In the genomic region with DNA sequence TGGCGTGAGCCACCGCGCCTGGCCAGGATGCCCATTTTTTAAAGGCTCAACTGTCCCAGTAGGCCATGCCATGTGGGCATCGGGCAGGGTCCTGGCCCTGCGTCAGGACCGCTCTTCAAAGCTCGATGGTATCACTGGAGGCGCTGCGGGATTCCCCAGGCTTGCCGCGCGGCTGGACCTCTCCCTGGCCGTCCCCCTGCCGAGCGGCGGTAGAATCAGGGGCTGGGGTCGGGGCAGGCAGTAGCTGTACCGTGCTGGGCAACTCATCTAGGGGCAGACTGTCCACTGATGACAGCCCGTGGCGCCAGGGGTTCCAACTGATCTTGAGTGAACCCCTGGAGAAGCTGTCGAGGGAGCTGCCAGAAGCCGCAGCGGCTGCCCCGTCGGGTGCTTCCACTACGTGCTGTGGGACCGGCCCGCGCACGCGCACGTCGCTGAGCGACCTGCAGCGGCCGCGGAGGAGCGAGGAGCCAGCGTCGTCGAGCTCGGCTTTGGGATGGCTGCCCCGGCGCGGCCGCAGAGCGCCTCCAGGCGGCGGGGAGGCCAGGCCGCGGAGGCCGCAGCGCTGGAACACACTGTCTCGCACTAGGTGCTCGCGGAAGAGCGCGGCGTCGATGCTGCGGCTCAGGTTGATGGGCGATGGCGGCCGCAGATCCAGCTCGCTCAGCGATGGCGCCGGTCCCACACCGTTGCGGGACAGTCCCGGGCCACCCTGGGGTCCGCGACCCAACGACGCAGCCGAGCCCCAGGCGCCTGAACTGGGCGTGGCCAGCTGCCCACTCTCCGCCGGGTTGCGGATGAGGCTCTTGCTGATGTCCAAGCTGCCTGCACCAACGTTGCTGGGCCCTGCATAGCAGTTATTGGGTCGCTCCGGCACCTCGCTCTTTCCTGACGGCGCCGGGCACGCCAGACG, we compare ENCODE assay signal across 8 cellular contexts. TPM values are rescaled to one million over a fixed set of nuclear protein-coding genes. Genes with fewer than 3 reads are reported as not detected.
DNase-seq lines count a peak whose midpoint lies in the region; ATAC-seq, FAIRE-seq and TF ChIP-seq lines count a peak whose summit lies in the region.

No MANE protein-coding gene starts in this region.

- peak overlapping the region; percentile 59 for H3K4me3 ChIP-seq in bronchial epithelial cell (ENCODE audit: low read depth, low read length)
- peak overlapping the region; percentile 86 for H3K4me3 ChIP-seq in skeletal muscle satellite cell (ENCODE audit: low read length)
- H3K4me3 ChIP-seq in MM.1S (ENCODE audit: low read length) = no peak overlapping the region

- no peaks in the 10 kb centered on the region for H3K79me2 ChIP-seq in MM.1S (ENCODE audit: low read length)

- no peaks in the 10 kb centered on the region for H4K20me1 ChIP-seq in MM.1S (ENCODE audit: insufficient read depth, low read length)

- H3K4me1 ChIP-seq in skeletal muscle satellite cell (ENCODE audit: control insufficient read depth, insufficient read depth, low read length) = peaks cover 12% of the 10 kb centered on the region
- 0 out of 2 replicates have a peak, but pooled peaks cover 1% of the 10 kb centered on the region for H3K4me1 ChIP-seq in MM.1S (ENCODE audit: low read length)

- TF ChIP-seq CTCF in bronchial epithelial cell (IDR thresholded peaks at IDR 0.05; ENCODE audit: insufficient read depth, low read length, severe bottlenecking) = peak; percentile 93
- no peak for TF ChIP-seq CTCF in MM.1S (IDR thresholded peaks at IDR 0.05; ENCODE audit: low read length)

- H3K9ac ChIP-seq in skeletal muscle satellite cell (ENCODE audit: low read depth, low read length) (peak overlapping the region; percentile 81), MM.1S (ENCODE audit: low read length) (no peak overlapping the region)

- H2AFZ ChIP-seq in MM.1S (ENCODE audit: low read length) = no peak overlapping the region

- DNase-seq in NCI-H128 (lab: John Stamatoyannopoulos, UW; ENCODE audit: unreplicated experiment) = peak; percentile 16
- DNase-seq in activated CD4-positive, CD25-positive, alpha-beta regulatory T cell (lab: John Stamatoyannopoulos, UW) = peak; percentile 35 to 70 (median 62)
- DNase-seq in bronchial epithelial cell (ENCODE audit: low read depth) = peak; percentile 73
- peak; percentile 93 for DNase-seq in iPS-NIHi11 (ENCODE audit: low spot score)
- no peak for DNase-seq in MM.1S

- H3F3A ChIP-seq in MM.1S (ENCODE audit: insufficient read depth, low read length) = no peaks in the 10 kb centered on the region

- H3K9me3 ChIP-seq in skeletal muscle satellite cell (replicated peaks; ENCODE audit: low read length) (no peaks in the 10 kb centered on the region), MM.1S (replicated peaks; ENCODE audit: insufficient read depth, low read length) (no peaks in the 10 kb centered on the region)

- peak; percentile 75 for ATAC-seq in GM19395 (IDR thresholded peaks at IDR 0.05; ENCODE audit: unreplicated experiment)
- ATAC-seq in GM21526 (IDR thresholded peaks at IDR 0.05; ENCODE audit: low FRiP score, unreplicated experiment) = no peak

- H3K9me2 ChIP-seq in MM.1S (replicated peaks; ENCODE audit: insufficient read depth, low read length) = no peaks in the 10 kb centered on the region

- H3K27me3 ChIP-seq in bronchial epithelial cell (ENCODE audit: control insufficient read depth, insufficient read depth, low read length) (no peaks in the 10 kb centered on the region), skeletal muscle satellite cell (ENCODE audit: control insufficient read depth, insufficient read depth, low read length) (no peaks in the 10 kb centered on the region), MM.1S (replicated peaks; ENCODE audit: insufficient read depth, low read length) (no peaks in the 10 kb centered on the region)

- FAIRE-seq in bronchial epithelial cell (lab: Jason Lieb, UNC) = no peak

- H3K27ac ChIP-seq in MM.1S (ENCODE audit: low read length) = no peak overlapping the region

- peak overlapping the region; percentile 92 for H3K4me2 ChIP-seq in skeletal muscle satellite cell (ENCODE audit: low read length)
- H3K4me2 ChIP-seq in MM.1S (ENCODE audit: low read depth, low read length) = no peak overlapping the region

- H3K36me3 ChIP-seq in bronchial epithelial cell (ENCODE audit: control insufficient read depth, insufficient read depth, low read length) = no peaks in the 10 kb centered on the region
- no peaks in the 10 kb centered on the region for H3K36me3 ChIP-seq in skeletal muscle satellite cell (ENCODE audit: insufficient read depth, low read length)
- H3K36me3 ChIP-seq in MM.1S (replicated peaks; ENCODE audit: insufficient read depth, low read length) = no peaks in the 10 kb centered on the region

RNA-seq across cellular contexts. Expression of a gene that starts 5.8 kb away (rescaled TPM):
- 0.26 and 0.38 TPM in 2 replicates for total RNA-seq in bronchial epithelial cell
- 1.7 and 3.8 TPM in 2 replicates for total RNA-seq in skeletal muscle satellite cell (2012; rRNA removed)

RNA-seq across cellular contexts. Expression of a gene that starts 12.7 kb away (rescaled TPM):
- 22.1 and 35.8 TPM in 2 replicates for total RNA-seq in bronchial epithelial cell
- 6.8 and 13.7 TPM in 2 replicates for total RNA-seq in skeletal muscle satellite cell (2012; rRNA removed)

RNA-seq across cellular contexts. Expression of a gene that starts 29.5 kb away (rescaled TPM):
- 21.1 and 31.7 TPM in 2 replicates for total RNA-seq in bronchial epithelial cell
- 121 and 264 TPM in 2 replicates for total RNA-seq in skeletal muscle satellite cell (2012; rRNA removed)

RNA-seq across cellular contexts. Expression of a gene that starts 40.3 kb away (rescaled TPM):
- total RNA-seq in bronchial epithelial cell = 48.1 and 49.5 TPM in 2 replicates
- 61.3 and 64.0 TPM in 2 replicates for total RNA-seq in skeletal muscle satellite cell (2012; rRNA removed)

RNA-seq across cellular contexts. Expression of a gene that starts 43.7 kb away (rescaled TPM):
- total RNA-seq in bronchial epithelial cell = 0.53 and 2.6 TPM in 2 replicates
- total RNA-seq in skeletal muscle satellite cell (2012; rRNA removed) = 2.8 and 4.4 TPM in 2 replicates
